Comparison of ENCODE assay signal across 24 cellular contexts in the genomic region with DNA sequence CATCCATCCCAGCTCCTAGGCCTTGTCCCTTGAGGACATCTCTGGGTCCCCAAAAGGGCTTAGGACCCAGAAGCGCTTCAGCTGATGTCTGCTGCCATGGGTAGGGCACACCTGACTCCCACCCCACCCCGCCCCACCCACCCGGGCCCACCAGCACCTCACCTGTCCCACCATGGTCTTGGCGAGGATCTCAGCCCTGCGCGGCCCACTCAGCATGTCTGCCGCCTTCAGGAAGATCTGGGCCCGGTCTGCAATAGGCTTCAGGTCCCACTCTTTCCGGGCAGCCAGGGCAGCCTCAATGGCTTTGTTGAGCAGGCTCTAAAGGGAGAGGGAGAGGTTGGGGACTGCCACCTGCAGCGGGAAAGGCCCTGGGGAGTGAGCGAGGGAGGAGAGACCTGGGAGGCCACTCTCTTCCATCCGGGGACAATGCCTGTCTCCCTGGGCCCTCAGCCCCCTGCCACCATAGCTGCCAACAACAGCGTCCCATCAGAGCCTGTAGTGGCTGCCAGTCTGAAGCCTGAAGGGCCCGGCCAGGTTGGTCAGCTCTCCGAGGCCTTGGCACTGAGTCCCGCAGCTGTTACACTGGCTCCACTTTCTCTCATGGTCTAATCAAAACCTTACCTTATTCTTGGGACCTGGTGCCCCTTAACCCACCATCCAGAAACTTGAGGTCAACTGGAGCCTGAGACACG. TPM values are rescaled to one million over a fixed set of nuclear protein-coding genes. Genes with fewer than 3 reads are reported as not detected.
"Had no signal": no experiment of that assay in that cellular context is flagged by ENCODE, and none has a peak within 500 bp of the region (broad histone marks: within the 10 kb centered on the region; RNA-seq: fewer than 3 reads in every experiment).

No MANE protein-coding gene starts in this region.

- H3K27ac Mint-ChIP-seq: activated CD8-positive, alpha-beta T cell treated with anti-CD3 and anti-CD28 coated beads for 36 hours; activated naive CD8-positive, alpha-beta T cell treated with anti-CD3 and anti-CD28 coated beads, Interleukin-2, amount 10 ng/mL, durations not matched to agents 7 days and 5 days; IgD-negative memory B cell; T-helper 2 cell treated with Interferon-gamma antibody and Interleukin-4, amounts not matched to agents 5 μg/mL and 100 μg/mL, for 36 hours had no signal

- H3K27me3 ChIP-seq: adrenal gland, breast epithelium had no signal

- H3K27me3 Mint-ChIP-seq: activated CD8-positive, alpha-beta T cell treated with anti-CD3 and anti-CD28 coated beads for 36 hours; activated naive CD8-positive, alpha-beta T cell treated with anti-CD3 and anti-CD28 coated beads, Interleukin-2, amount 10 ng/mL, durations not matched to agents 7 days and 5 days; IgD-negative memory B cell had no signal

- DNase-seq: activated CD4-positive, alpha-beta T cell treated with anti-CD3 and anti-CD28 coated beads for 4 hours; activated CD8-positive, alpha-beta memory T cell treated with anti-CD3 and anti-CD28 coated beads, Interleukin-2, amount 50 U/mL, for 4 hours; activated CD8-positive, alpha-beta T cell treated with anti-CD3 and anti-CD28 coated beads for 36 hours; activated naive CD4-positive, alpha-beta T cell treated with anti-CD3 and anti-CD28 coated beads, Interleukin-2, amount 50 U/mL, for 16 hours; activated naive CD8-positive, alpha-beta T cell treated with anti-CD3 and anti-CD28 coated beads, Interleukin-2, amount 10 ng/mL, durations not matched to agents 7 days and 5 days; central memory CD4-positive, alpha-beta T cell; KG1; NCI-H1092; NCI-H1417 treated with DMSO at 0.1 percent for 48 hours; NCI-H1694 treated with DMSO at 0.1 percent for 48 hours; NCI-H2081; NCI-H510A treated with DMSO at 0.1 percent for 48 hours; PC-3; SW 1271 had no signal

- H3K9me3 Mint-ChIP-seq: activated CD8-positive, alpha-beta T cell treated with anti-CD3 and anti-CD28 coated beads for 36 hours; activated naive CD8-positive, alpha-beta T cell treated with anti-CD3 and anti-CD28 coated beads, Interleukin-2, amount 10 ng/mL, durations not matched to agents 7 days and 5 days; IgD-negative memory B cell; T-helper 2 cell treated with Interferon-gamma antibody and Interleukin-4, amounts not matched to agents 5 μg/mL and 100 μg/mL, for 36 hours had no signal

- H3K27ac ChIP-seq: adrenal gland, breast epithelium, SK-N-MC had no signal

- H3K9me3 ChIP-seq: adrenal gland, breast epithelium had no signal

- H3K4me1 ChIP-seq: breast epithelium had no signal

- H3K4me1 Mint-ChIP-seq: activated naive CD8-positive, alpha-beta T cell treated with anti-CD3 and anti-CD28 coated beads, Interleukin-2, amount 10 ng/mL, durations not matched to agents 7 days and 5 days; IgD-negative memory B cell had no signal

- FAIRE-seq: RCC 7860 had no signal

- H3K36me3 ChIP-seq: adrenal gland, breast epithelium had no signal

- H3K4me3 Mint-ChIP-seq: activated CD8-positive, alpha-beta T cell treated with anti-CD3 and anti-CD28 coated beads for 36 hours; activated naive CD8-positive, alpha-beta T cell treated with anti-CD3 and anti-CD28 coated beads, Interleukin-2, amount 10 ng/mL, durations not matched to agents 7 days and 5 days; T-helper 2 cell treated with Interferon-gamma antibody and Interleukin-4, amounts not matched to agents 5 μg/mL and 100 μg/mL, for 36 hours had no signal

- H3K4me3 ChIP-seq: adrenal gland, breast epithelium, SK-N-MC had no signal

- ATAC-seq: activated CD4-positive, CD25-positive, alpha-beta regulatory T cell treated with anti-CD3 and anti-CD28 coated beads, Interleukin-2, amount 50 U/mL, for 24 hours; activated CD8-positive, alpha-beta T cell treated with anti-CD3 and anti-CD28 coated beads for 36 hours had no signal

- H3K36me3 Mint-ChIP-seq: activated naive CD8-positive, alpha-beta T cell treated with anti-CD3 and anti-CD28 coated beads, Interleukin-2, amount 10 ng/mL, durations not matched to agents 7 days and 5 days had no signal

RNA-seq across cellular contexts. Expression of a gene that starts 26.0 kb away (rescaled TPM):
- total RNA-seq: activated CD8-positive, alpha-beta T cell treated with anti-CD3 and anti-CD28 coated beads for 36 hours; activated naive CD8-positive, alpha-beta T cell treated with anti-CD3 and anti-CD28 coated beads, Interleukin-2, amount 10 ng/mL, durations not matched to agents 7 days and 5 days; adrenal gland; breast epithelium; LHCN-M2; M059J; PC-3; T-helper 1 cell treated with Interleukin-12 subunit alpha and Interleukin-12 subunit beta and Interleukin-4 antibody, amounts not matched to agents 30 ng/mL and 1 ng/mL, for 36 hours had no signal
- polyA plus RNA-seq: adrenal gland, IgD-negative memory B cell had no signal
